20 cellular contexts compared by ENCODE assay signal in the genomic region with DNA sequence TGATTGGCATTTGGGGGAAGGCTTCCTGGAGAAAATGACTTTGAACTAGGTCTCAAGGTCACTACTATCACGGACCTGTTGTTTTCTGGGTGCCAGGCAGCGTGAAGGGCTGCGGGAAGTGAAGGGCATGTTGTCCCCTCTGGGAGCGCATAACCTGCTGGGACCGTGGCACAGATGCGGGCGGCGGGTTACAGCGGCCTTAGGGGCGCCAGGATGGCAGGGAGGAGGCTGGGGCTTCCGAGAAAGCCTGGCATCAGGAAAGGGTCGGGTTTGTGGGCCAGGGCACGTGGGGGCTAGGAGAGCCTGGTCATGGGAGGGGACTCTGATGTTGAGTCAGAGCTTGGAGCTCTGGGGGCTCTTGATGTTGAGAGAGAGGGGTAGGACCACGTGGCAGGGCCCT. TPM values are rescaled to one million over a fixed set of nuclear protein-coding genes. Genes with fewer than 3 reads are reported as not detected.
DNase-seq lines count a peak whose midpoint lies in the region; ATAC-seq and TF ChIP-seq lines count a peak whose summit lies in the region.
"Had no signal": no experiment of that assay in that cellular context is flagged by ENCODE, and none has a peak within 500 bp of the region (broad histone marks: within the 10 kb centered on the region; RNA-seq: fewer than 3 reads in every experiment).

No MANE protein-coding gene starts in this region.

- H3K27me3 ChIP-seq in Caco-2 (replicated peaks; ENCODE audit: control insufficient read depth, insufficient read depth, low read length) (no peaks in the 10 kb centered on the region), heart right ventricle (no peaks in the 10 kb centered on the region)
- H3K27me3 ChIP-seq: MG63, SJSA1 had no signal

- CTCF ChIA-PET in Caco-2 (lab: Charles Lee): no interaction called here

- H3K36me3 ChIP-seq in Caco-2 (ENCODE audit: control insufficient read depth, insufficient read depth, low read length): peaks cover 6% of the 10 kb centered on the region
- peaks cover 0 to 74% (median 43%) of the 10 kb centered on the region in 9 donors for H3K36me3 ChIP-seq in heart right ventricle
- H3K36me3 ChIP-seq: MG63 had no signal

- H3K9me3 Mint-ChIP-seq in Caco-2 (ENCODE audit: unreplicated experiment) (no peaks in the 10 kb centered on the region), osteocyte (ENCODE audit: unreplicated experiment) (no peaks in the 10 kb centered on the region)
- H3K9me3 Mint-ChIP-seq: CD4-positive, alpha-beta T cell had no signal

- H3K4me3 Mint-ChIP-seq in Caco-2 (ENCODE audit: unreplicated experiment): no peak overlapping the region
- peak overlapping the region; percentile 21 for H3K4me3 Mint-ChIP-seq in T-helper 17 cell
- no peak overlapping the region for H3K4me3 Mint-ChIP-seq in osteocyte (ENCODE audit: unreplicated experiment)
- H3K4me3 Mint-ChIP-seq: CD4-positive, alpha-beta T cell had no signal

- H3K4me1 Mint-ChIP-seq in Caco-2 (ENCODE audit: low read depth, unreplicated experiment) (peaks cover 14% of the 10 kb centered on the region), T-helper 17 cell (peaks cover 15% of the 10 kb centered on the region), osteocyte (ENCODE audit: unreplicated experiment) (peaks cover 34% of the 10 kb centered on the region)

- WGBS in heart right ventricle, 2 donors: 75% methylated on average over 14 of the region's 14 CpGs

- H3K9me3 ChIP-seq in Caco-2: no peaks in the 10 kb centered on the region
- no peaks in the 10 kb centered on the region for H3K9me3 ChIP-seq in T-helper 17 cell (ENCODE audit: control insufficient read depth, low read length, poor library complexity, severe bottlenecking)
- H3K9me3 ChIP-seq in heart right ventricle: no peaks in the 10 kb centered on the region
- H3K9me3 ChIP-seq: MG63, SJSA1 had no signal

- H3K27me3 Mint-ChIP-seq in Caco-2 (ENCODE audit: insufficient read depth, unreplicated experiment) (no peaks in the 10 kb centered on the region), T-helper 17 cell (no peaks in the 10 kb centered on the region), osteocyte (ENCODE audit: unreplicated experiment) (no peaks in the 10 kb centered on the region)
- H3K27me3 Mint-ChIP-seq: CD4-positive, alpha-beta T cell had no signal

- H3K36me3 Mint-ChIP-seq in Caco-2 (ENCODE audit: insufficient read depth, unreplicated experiment): peaks cover 81% of the 10 kb centered on the region
- H3K36me3 Mint-ChIP-seq in T-helper 17 cell (ENCODE audit: low read depth): peaks cover 3% of the 10 kb centered on the region
- H3K36me3 Mint-ChIP-seq in osteocyte (ENCODE audit: unreplicated experiment): peaks cover 14% of the 10 kb centered on the region

- no TSS peak for BruUV-seq in Caco-2 (replicated peaks; lab: Mats Ljungman, UMichigan)

- intact Hi-C loops in Caco-2 (cut with micrococcal nuclease; ENCODE audit: unreplicated experiment) (no loop called here), heart right ventricle (cut with DNase I) (no loop called here)

- H3K27ac Mint-ChIP-seq in Caco-2 (ENCODE audit: unreplicated experiment) (peak overlapping the region; percentile 69), T-helper 17 cell (no peak overlapping the region), osteocyte (ENCODE audit: unreplicated experiment) (peak overlapping the region; percentile 14)
- H3K27ac Mint-ChIP-seq: CD4-positive, alpha-beta T cell had no signal

- no peak for TF ChIP-seq CTCF in Caco-2 (IDR thresholded peaks at IDR 0.05; ENCODE audit: insufficient read depth in 1 of 2, low read depth in 1 of 2, low read length in 1 of 2, severe bottlenecking in 1 of 2, unreplicated experiment in 1 of 2)
- no peak for TF ChIP-seq CTCF in osteocyte (IDR thresholded peaks at IDR 0.05)
- no peak for TF ChIP-seq CTCF in heart right ventricle (IDR thresholded peaks at IDR 0.05)

- H3K4me3 ChIP-seq in Caco-2 (ENCODE audit: low read depth, low read length) (no peak overlapping the region), heart right ventricle (no peak overlapping the region)
- H3K4me3 ChIP-seq: MG63, SJSA1 had no signal

- POLR2A ChIA-PET in Caco-2 (lab: Charles Lee): no interaction called here

- ATAC-seq in T-helper 17 cell (no peak), heart right ventricle (no peak), GM19467 (IDR thresholded peaks at IDR 0.05; ENCODE audit: unreplicated experiment) (no peak)
- ATAC-seq: Right ventricle myocardium inferior had no signal

- DNase-seq in Caco-2: no peak
- no peak for DNase-seq in T-helper 17 cell
- DNase-seq in osteocyte (ENCODE audit: extremely low spot score, unreplicated experiment): no peak
- DNase-seq in NCI-H1105 (lab: John Stamatoyannopoulos, UW): no peak
- DNase-seq in heart right ventricle: no peak
- DNase-seq: CD4-positive, alpha-beta T cell; COR-L47; DMS 273 treated with DMSO at 0.1 percent for 48 hours; DND-41; HCEC 1CT; MG63; NCI-H1417 treated with DMSO at 0.1 percent for 48 hours; NCI-H187; NCI-H2107; NCI-H446 treated with DMSO at 0.1 percent for 48 hours; NCI-H526 treated with DMSO at 0.1 percent for 48 hours; OCI-M1 had no signal

- no peak overlapping the region for H3K27ac ChIP-seq in heart right ventricle
- H3K27ac ChIP-seq: SJSA1 had no signal

- H3K4me1 ChIP-seq in Caco-2: peaks cover 39% of the 10 kb centered on the region
- H3K4me1 ChIP-seq in heart right ventricle: peaks cover 20 to 41% (median 32%) of the 10 kb centered on the region in 9 donors

RNA-seq across cellular contexts. Expression of gene SLC4A2, which starts 6.1 kb away (rescaled TPM):
- total RNA-seq in Caco-2 (2022): 249 and 255 TPM in 2 replicates
- 10 to 100 TPM; 48.9 to 61.3 TPM for total RNA-seq in T-helper 17 cell
- 289 and 297 TPM in 2 replicates for total RNA-seq in osteocyte
- 10 to 100 TPM; 36.0 to 80.5 (median 47.6) TPM for total RNA-seq in heart right ventricle
- polyA plus RNA-seq in heart right ventricle: 100 to 1,000 TPM; 101 to 109 TPM

RNA-seq across cellular contexts. Expression of gene CDK5, which starts 7.8 kb away (rescaled TPM):
- total RNA-seq in Caco-2 (2022) (23.8 and 25.2 TPM in 2 replicates), T-helper 17 cell (1 to 10 TPM; 4.7 TPM), osteocyte (18.8 and 23.7 TPM in 2 replicates), heart right ventricle (10 to 100 TPM in 1 of 10 donors, 1 to 10 TPM in 9; 5.2 to 11.3 (median 7.8) TPM)
- 1 to 10 TPM; 5.0 to 7.7 TPM for polyA plus RNA-seq in heart right ventricle

RNA-seq across cellular contexts. Expression of gene FASTK, which starts 15.1 kb away (rescaled TPM):
- total RNA-seq in Caco-2 (2022) (114 and 119 TPM in 2 replicates), T-helper 17 cell (10 to 100 TPM; 67.7 to 82.2 TPM), osteocyte (101 and 104 TPM in 2 replicates), heart right ventricle (100 to 1,000 TPM in 1 of 10 donors, 10 to 100 TPM in 9; 65.0 to 107 (median 75.6) TPM)
- polyA plus RNA-seq in heart right ventricle: 100 to 1,000 TPM in 1 of 2 donors, 10 to 100 TPM in 1; 82.7 to 246 TPM

RNA-seq across cellular contexts. Expression of gene ASIC3, which starts 17.2 kb away (rescaled TPM):
- total RNA-seq in Caco-2 (2022) (0.70 and 1.1 TPM in 2 replicates), T-helper 17 cell (1 to 10 TPM; 6.7 to 9.1 TPM), osteocyte (3.6 and 5.8 TPM in 2 replicates), heart right ventricle (10 to 100 TPM in 1 of 10 donors, 1 to 10 TPM in 9; 3.2 to 12.5 (median 5.6) TPM)
- 10 to 100 TPM in 1 of 2 donors, 1 to 10 TPM in 1; 3.7 to 38.8 TPM for polyA plus RNA-seq in heart right ventricle
- total RNA-seq: SJSA1 had no signal

RNA-seq across cellular contexts. Expression of gene TMUB1, which starts 17.8 kb away (rescaled TPM):
- total RNA-seq in Caco-2 (2022) (68.1 and 75.0 TPM in 2 replicates), T-helper 17 cell (10 to 100 TPM; 46.6 to 52.4 TPM), osteocyte (26.1 and 30.0 TPM in 2 replicates), heart right ventricle (10 to 100 TPM; 18.5 to 40.3 (median 23.4) TPM)
- 10 to 100 TPM; 79.4 to 88.2 TPM for polyA plus RNA-seq in heart right ventricle
